ENCODE assay signal across 9 cellular contexts in genomic region chrX:153030801-153031200, GRCh38. TPM values are rescaled to one million over a fixed set of nuclear protein-coding genes. Genes with fewer than 3 reads are reported as not detected.
"Had no signal": no experiment of that assay in that cellular context is flagged by ENCODE, and none has a peak within 500 bp of the region (broad histone marks: within the 10 kb centered on the region; RNA-seq: fewer than 3 reads in every experiment).

No MANE protein-coding gene starts in this region.

- DNase-seq: GM23248, GOT3, H9, HCEC 1CT, IMR-90, KG1 had no signal

- ATAC-seq: K562 had no signal

- H3K4me1 Mint-ChIP-seq: H9 had no signal

- H3K4me3 Mint-ChIP-seq: H9 had no signal

- H3K4me3 ChIP-seq: GM23248, K562 had no signal

RNA-seq across cellular contexts. Expression of gene PNMA3, which starts 25.5 kb away (rescaled TPM):
- total RNA-seq: GM23248, HT-29, IMR-90 had no signal

RNA-seq across cellular contexts. Expression of gene PNMA5, which starts 36.9 kb away (rescaled TPM):
- total RNA-seq: GM23248, H4, H9, IMR-90 had no signal

RNA-seq across cellular contexts. Expression of gene PNMA6A, which starts 41.5 kb away (rescaled TPM):
- total RNA-seq: HT-29 had no signal
